ENCODE assay signal across 16 cellular contexts in the genomic region with DNA sequence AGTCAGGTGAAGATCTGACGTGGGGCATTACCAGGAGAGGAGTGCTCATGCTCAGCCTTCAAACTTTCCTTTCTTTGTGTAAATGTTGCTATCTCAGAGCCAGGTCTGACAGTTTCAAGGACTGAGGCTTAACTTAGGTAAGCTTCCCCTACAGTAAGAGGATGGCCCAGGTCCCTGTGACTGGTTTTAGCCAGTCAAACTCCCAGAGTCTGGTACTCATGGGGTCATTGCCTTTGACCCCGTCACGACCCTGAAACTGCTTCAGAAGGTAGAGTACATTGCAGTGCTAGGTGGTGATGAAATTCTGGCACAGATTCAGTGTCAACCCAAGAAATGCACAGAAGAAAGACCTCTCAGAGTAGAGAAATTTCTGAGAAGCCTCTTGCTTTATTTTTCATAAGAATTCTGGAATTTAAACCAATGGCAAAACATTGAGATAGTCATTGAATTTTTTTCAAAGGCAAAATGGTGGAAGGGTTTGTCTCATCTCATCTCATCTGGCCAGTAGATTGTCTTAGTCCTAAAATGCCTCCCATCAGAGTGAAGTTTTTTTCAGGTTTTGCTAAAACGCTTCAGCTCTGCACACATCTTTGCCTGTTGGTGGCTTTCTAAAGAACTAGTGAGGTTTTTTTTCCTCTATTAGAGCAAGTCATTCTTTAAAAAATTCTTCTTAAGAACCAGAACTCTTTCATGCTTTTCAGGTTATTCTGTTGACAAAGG. TPM values are rescaled to one million over a fixed set of nuclear protein-coding genes. Genes with fewer than 3 reads are reported as not detected.
DNase-seq lines count a peak whose midpoint lies in the region; ATAC-seq and TF ChIP-seq lines count a peak whose summit lies in the region.
"Had no signal": no experiment of that assay in that cellular context is flagged by ENCODE, and none has a peak within 500 bp of the region (broad histone marks: within the 10 kb centered on the region; RNA-seq: fewer than 3 reads in every experiment).

No MANE protein-coding gene starts in this region.

- peaks cover 16% of the 10 kb centered on the region for H3K4me1 Mint-ChIP-seq in activated CD4-positive, alpha-beta T cell treated with anti-CD3 and anti-CD28 coated beads for 36 hours
- peaks cover 14% of the 10 kb centered on the region for H3K4me1 Mint-ChIP-seq in activated CD4-positive, alpha-beta T cell treated with anti-CD3 and anti-CD28 coated beads, Interleukin-2, amount 10 ng/mL, durations not matched to agents 7 days and 5 days
- H3K4me1 Mint-ChIP-seq in stimulated activated effector memory CD8-positive, alpha-beta T cell treated with anti-CD3 and anti-CD28 coated beads, Interleukin-12 subunit alpha, Interleukin-12 subunit beta, amount 100 ng/mL, for 72 hours: peaks cover 26% of the 10 kb centered on the region

- no peak overlapping the region for H3K27ac Mint-ChIP-seq in activated CD4-positive, alpha-beta T cell treated with anti-CD3 and anti-CD28 coated beads for 36 hours
- H3K27ac Mint-ChIP-seq in activated CD4-positive, alpha-beta T cell treated with anti-CD3 and anti-CD28 coated beads, Interleukin-2, amount 10 ng/mL, durations not matched to agents 7 days and 5 days: no peak overlapping the region
- peak overlapping the region; percentile 69 for H3K27ac Mint-ChIP-seq in stimulated activated effector memory CD8-positive, alpha-beta T cell treated with anti-CD3 and anti-CD28 coated beads, Interleukin-12 subunit alpha, Interleukin-12 subunit beta, amount 100 ng/mL, for 72 hours
- H3K27ac Mint-ChIP-seq: dendritic cell treated with granulocyte-macrophage colony-stimulating factor and Interleukin-4, amounts not matched to agents 40 ng/mL and 50 ng/mL, for 4 days had no signal

- H3K9me3 ChIP-seq in OCI-LY3 (ENCODE audit: insufficient read depth, low read length): 0 out of 2 replicates have a peak, but pooled peaks cover 4% of the 10 kb centered on the region
- H3K9me3 ChIP-seq in BE2C: no peaks in the 10 kb centered on the region

- 0 out of 2 replicates have a peak overlapping the region, but pooled peaks have one; percentile 64 for H2AFZ ChIP-seq in OCI-LY3 (ENCODE audit: low read depth, low read length)
- H2AFZ ChIP-seq: PC-9 had no signal

- H4K20me1 ChIP-seq in OCI-LY3 (ENCODE audit: insufficient read depth, low read length): no peaks in the 10 kb centered on the region

- H3K4me3 Mint-ChIP-seq in activated CD4-positive, alpha-beta T cell treated with anti-CD3 and anti-CD28 coated beads for 36 hours: no peak overlapping the region
- H3K4me3 Mint-ChIP-seq in activated CD4-positive, alpha-beta T cell treated with anti-CD3 and anti-CD28 coated beads, Interleukin-2, amount 10 ng/mL, durations not matched to agents 7 days and 5 days: no peak overlapping the region
- no peak overlapping the region for H3K4me3 Mint-ChIP-seq in stimulated activated effector memory CD8-positive, alpha-beta T cell treated with anti-CD3 and anti-CD28 coated beads, Interleukin-12 subunit alpha, Interleukin-12 subunit beta, amount 100 ng/mL, for 72 hours
- H3K4me3 Mint-ChIP-seq: dendritic cell treated with granulocyte-macrophage colony-stimulating factor and Interleukin-4, amounts not matched to agents 40 ng/mL and 50 ng/mL, for 4 days had no signal

- peaks cover 3% of the 10 kb centered on the region for H3K27me3 Mint-ChIP-seq in activated CD4-positive, alpha-beta T cell treated with anti-CD3 and anti-CD28 coated beads for 36 hours
- H3K27me3 Mint-ChIP-seq in activated CD4-positive, alpha-beta T cell treated with anti-CD3 and anti-CD28 coated beads, Interleukin-2, amount 10 ng/mL, durations not matched to agents 7 days and 5 days: peaks cover 6% of the 10 kb centered on the region

- peaks cover 12% of the 10 kb centered on the region for H3K27me3 ChIP-seq in OCI-LY3 (ENCODE audit: low read depth, low read length)
- no peaks in the 10 kb centered on the region for H3K27me3 ChIP-seq in BE2C

- TF ChIP-seq CTCF in OCI-LY3 (IDR thresholded peaks at IDR 0.05; ENCODE audit: low read depth, low read length) (no peak), BE2C (IDR thresholded peaks at IDR 0.05; ENCODE audit: low read depth, low read length) (no peak)

- H3K27ac ChIP-seq in OCI-LY3 (ENCODE audit: low read length): no peak overlapping the region
- H3K27ac ChIP-seq: PC-9, VCaP had no signal

- H3K9me3 Mint-ChIP-seq in activated CD4-positive, alpha-beta T cell treated with anti-CD3 and anti-CD28 coated beads for 36 hours (ENCODE audit: low read depth): peaks cover 3% of the 10 kb centered on the region
- H3K9me3 Mint-ChIP-seq in activated CD4-positive, alpha-beta T cell treated with anti-CD3 and anti-CD28 coated beads, Interleukin-2, amount 10 ng/mL, durations not matched to agents 7 days and 5 days: peaks cover 3% of the 10 kb centered on the region
- H3K9me3 Mint-ChIP-seq in stimulated activated effector memory CD8-positive, alpha-beta T cell treated with anti-CD3 and anti-CD28 coated beads, Interleukin-12 subunit alpha, Interleukin-12 subunit beta, amount 100 ng/mL, for 72 hours: no peaks in the 10 kb centered on the region

- POLR2A ChIA-PET in activated CD4-positive, alpha-beta T cell treated with anti-CD3 and anti-CD28 coated beads for 36 hours (lab: Charles Lee): no interaction called here
- POLR2A ChIA-PET in activated CD4-positive, alpha-beta T cell treated with anti-CD3 and anti-CD28 coated beads, Interleukin-2, amount 10 ng/mL, durations not matched to agents 7 days and 5 days (lab: Charles Lee): no interaction called here

- CTCF ChIA-PET in activated CD4-positive, alpha-beta T cell treated with anti-CD3 and anti-CD28 coated beads for 36 hours (lab: Charles Lee): interaction anchor here (0.9 to 1.8 kb wide), 3 partner anchors 9 to 30 kb away, joined by 3 to 7 read pairs (median 3); no protein-coding TSS in a partner anchor
- CTCF ChIA-PET in activated CD4-positive, alpha-beta T cell treated with anti-CD3 and anti-CD28 coated beads, Interleukin-2, amount 10 ng/mL, durations not matched to agents 7 days and 5 days (lab: Charles Lee): interaction anchor here (0.9 kb wide), 1 partner anchor 50 kb away, joined by 4 read pairs; no protein-coding TSS in a partner anchor

- H3K36me3 Mint-ChIP-seq in activated CD4-positive, alpha-beta T cell treated with anti-CD3 and anti-CD28 coated beads for 36 hours (ENCODE audit: low read depth): peaks cover 3% of the 10 kb centered on the region
- H3K36me3 Mint-ChIP-seq in activated CD4-positive, alpha-beta T cell treated with anti-CD3 and anti-CD28 coated beads, Interleukin-2, amount 10 ng/mL, durations not matched to agents 7 days and 5 days (ENCODE audit: low read depth): no peaks in the 10 kb centered on the region
- H3K36me3 Mint-ChIP-seq in stimulated activated effector memory CD8-positive, alpha-beta T cell treated with anti-CD3 and anti-CD28 coated beads, Interleukin-12 subunit alpha, Interleukin-12 subunit beta, amount 100 ng/mL, for 72 hours: no peaks in the 10 kb centered on the region

- no peak for DNase-seq in activated CD4-positive, alpha-beta T cell treated with anti-CD3 and anti-CD28 coated beads for 36 hours
- no peak for DNase-seq in activated CD4-positive, alpha-beta T cell treated with anti-CD3 and anti-CD28 coated beads, Interleukin-2, amount 10 ng/mL, durations not matched to agents 7 days and 5 days
- DNase-seq in stimulated activated effector memory CD8-positive, alpha-beta T cell treated with anti-CD3 and anti-CD28 coated beads, Interleukin-12 subunit alpha, Interleukin-12 subunit beta, amount 100 ng/mL, for 72 hours (ENCODE audit: low spot score in 2 of 2): peak in 1 of 2 donors; percentile 53
- DNase-seq in BE2C: no peak
- DNase-seq: amygdala, mammary epithelial cell, NCI-H1048, occipital lobe, PC-9 had no signal

- H3K36me3 ChIP-seq in OCI-LY3 (replicated peaks; ENCODE audit: low read depth, low read length): no peaks in the 10 kb centered on the region
- no peaks in the 10 kb centered on the region for H3K36me3 ChIP-seq in BE2C

- intact Hi-C loops in activated CD4-positive, alpha-beta T cell treated with anti-CD3 and anti-CD28 coated beads for 36 hours (cut with DNase I, micrococcal nuclease): no loop called here

- no peak overlapping the region for H3K4me2 ChIP-seq in OCI-LY3 (ENCODE audit: low read length)
- H3K4me2 ChIP-seq: PC-9 had no signal

- ATAC-seq in activated CD4-positive, alpha-beta T cell treated with anti-CD3 and anti-CD28 coated beads for 36 hours: peak; percentile 45
- ATAC-seq in esophagus mucosa (peak; percentile 22), GM21529 (IDR thresholded peaks at IDR 0.05; ENCODE audit: unreplicated experiment) (no peak), HG03196 (IDR thresholded peaks at IDR 0.05; ENCODE audit: unreplicated experiment) (no peak)
- peak; percentile 62 for ATAC-seq in stimulated activated effector memory CD8-positive, alpha-beta T cell treated with anti-CD3 and anti-CD28 coated beads, Interleukin-12 subunit alpha, Interleukin-12 subunit beta, amount 100 ng/mL, for 72 hours

- no peak overlapping the region for H3K9ac ChIP-seq in OCI-LY3 (ENCODE audit: low read length)

- H3K4me3 ChIP-seq in OCI-LY3 (ENCODE audit: low read length): no peak overlapping the region
- no peak overlapping the region for H3K4me3 ChIP-seq in BE2C (ENCODE audit: low read depth, low read length)
- H3K4me3 ChIP-seq: PC-9, skin epidermis had no signal

- H3K4me1 ChIP-seq in OCI-LY3 (ENCODE audit: low read length) (0 out of 2 replicates have a peak, but pooled peaks cover 6% of the 10 kb centered on the region), BE2C (peaks cover 16% of the 10 kb centered on the region)

- no peaks in the 10 kb centered on the region for H3K79me2 ChIP-seq in OCI-LY3 (ENCODE audit: low read length)

RNA-seq across cellular contexts. Expression of a gene that starts 23.2 kb away (rescaled TPM):
- 10 to 100 TPM; 21.3 to 22.0 TPM for total RNA-seq in activated CD4-positive, alpha-beta T cell treated with anti-CD3 and anti-CD28 coated beads for 36 hours
- total RNA-seq in activated CD4-positive, alpha-beta T cell treated with anti-CD3 and anti-CD28 coated beads, Interleukin-2, amount 10 ng/mL, durations not matched to agents 7 days and 5 days: 10 to 100 TPM; 20.0 to 26.1 TPM
- total RNA-seq in esophagus mucosa: 18.4 TPM
- 45.6 TPM for polyA plus RNA-seq in BE2C (2012; ENCODE audit: insufficient read depth, insufficient read length, low read depth)

Comparison
In these comparisons a context has a peak if more than half of its experiments do, and no peak if none do; other contexts are left out.
1. ATAC-seq: peak in activated CD4-positive, alpha-beta T cell treated with anti-CD3 and anti-CD28 coated beads for 36 hours (single experiment), esophagus mucosa (single experiment) and stimulated activated effector memory CD8-positive, alpha-beta T cell treated with anti-CD3 and anti-CD28 coated beads, Interleukin-12 subunit alpha, Interleukin-12 subunit beta, amount 100 ng/mL, for 72 hours (single experiment); none in GM21529 (single experiment) and HG03196 (single experiment).